ENCODE assay signal across 8 cellular contexts in the genomic region with DNA sequence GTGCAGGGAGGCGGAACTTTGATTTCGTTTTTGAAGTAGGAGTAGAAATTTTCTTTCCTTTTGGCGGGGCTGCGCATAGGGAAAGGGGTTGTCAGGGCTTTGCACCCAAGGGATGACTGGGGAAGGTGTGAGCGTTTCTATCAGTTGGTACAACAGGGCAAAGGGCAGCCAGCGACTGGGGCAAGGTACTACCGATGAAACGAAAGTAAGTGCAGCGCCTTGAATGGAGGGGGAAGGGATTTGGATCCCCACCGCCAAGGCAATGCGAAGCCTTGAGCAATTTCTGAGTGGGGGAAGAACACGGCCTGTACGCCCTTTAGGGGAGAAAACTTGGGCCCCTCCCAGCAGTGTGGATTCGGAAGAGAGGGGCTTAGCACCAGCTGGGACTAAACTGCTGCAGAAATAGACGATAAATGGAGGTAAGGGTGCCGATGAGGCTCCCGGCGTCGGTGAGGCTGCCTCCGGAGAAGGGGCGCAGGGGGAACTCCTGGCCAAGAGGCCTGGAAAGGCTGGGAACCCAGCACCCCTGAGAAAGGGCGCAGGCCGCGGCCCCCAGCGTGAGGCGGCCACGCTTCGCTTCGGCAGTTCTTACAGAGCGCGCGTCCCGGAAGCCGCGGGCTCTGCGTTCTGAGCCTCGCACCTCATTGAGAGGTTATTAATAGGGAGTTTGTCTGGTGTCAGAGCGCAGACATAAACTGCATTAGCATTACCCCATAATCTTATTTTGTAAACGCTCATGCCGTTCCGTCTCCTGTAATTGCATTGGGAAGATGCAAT. TPM values are rescaled to one million over a fixed set of nuclear protein-coding genes. Genes with fewer than 3 reads are reported as not detected.
DNase-seq lines count a peak whose midpoint lies in the region; ATAC-seq and TF ChIP-seq lines count a peak whose summit lies in the region.

No MANE protein-coding gene starts in this region.

- H3K4me1 Mint-ChIP-seq in nephron = peaks cover 24% of the 10 kb centered on the region

- peak overlapping the region; percentile 71 to 76 (median 72) for H3K4me3 Mint-ChIP-seq in nephron

- no peaks in the 10 kb centered on the region for H3K36me3 Mint-ChIP-seq in nephron (ENCODE audit: low read depth)

- DNase-seq in GM10266 (ENCODE audit: extremely low spot score) (peak; percentile 55), Panc1 (ENCODE audit: low read depth, low spot score) (no peak), NCI-H1930 (lab: John Stamatoyannopoulos, UW) (no peak), NCI-H2107 treated with DMSO at 0.1 percent for 48 hours (lab: John Stamatoyannopoulos, UW; ENCODE audit: unreplicated experiment) (no peak), KBM-7 (no peak)
- peak; percentile 19 for DNase-seq in effector CD4-positive, alpha-beta T cell

- H3K9me3 ChIP-seq in Panc1 (ENCODE audit: control insufficient read depth, insufficient read depth, low read depth, low read length) = no peaks in the 10 kb centered on the region

- in situ Hi-C loops in Panc1 (cut with HindIII; ENCODE audit: low pct_unique_long_range_greater_than_20kb, low sequenced_read_pairs) = no loop called here
- in situ Hi-C loops in KBM-7 (cut with MboI; ENCODE audit: low pct_unique_long_range_greater_than_20kb, low sequenced_read_pairs) = no loop called here

- H3K4me3 ChIP-seq in Panc1 (ENCODE audit: low read depth in 2 of 2, low read length in 2 of 2) = peak overlapping the region; percentile 54 to 82

- POLR2A ChIA-PET in Panc1 (lab: Charles Lee) = no interaction called here

- CTCF ChIA-PET in Panc1 (lab: Charles Lee) = interaction anchor here (1.0 kb wide), 1 partner anchor 26 kb away, joined by 3 read pairs; no protein-coding TSS in a partner anchor

- no peaks in the 10 kb centered on the region for H3K9me3 Mint-ChIP-seq in nephron

- no peaks in the 10 kb centered on the region; the same call in 1 of the 2 replicates for H3K4me1 ChIP-seq in Panc1 (ENCODE audit: control insufficient read depth, insufficient read depth, low read length)

- H3K27ac ChIP-seq in Panc1 (ENCODE audit: low read length) = peak overlapping the region; percentile 67

- peaks cover 5% of the 10 kb centered on the region; the same call in 1 of the 2 replicates for H3K27me3 ChIP-seq in Panc1 (ENCODE audit: control insufficient read depth, insufficient read depth, low read length)

- peaks cover 100% of the 10 kb centered on the region for H3K27me3 Mint-ChIP-seq in nephron (ENCODE audit: low read depth)

- no peaks in the 10 kb centered on the region for H3K36me3 ChIP-seq in Panc1 (ENCODE audit: control insufficient read depth, insufficient read depth, low read length)

- no peak overlapping the region for H3K27ac Mint-ChIP-seq in nephron

- TF ChIP-seq CTCF in GM10266 (IDR thresholded peaks at IDR 0.05; ENCODE audit: control insufficient read depth, insufficient read depth, low read depth, missing control alignments) (no peak), Panc1 (IDR thresholded peaks at IDR 0.05) (no peak), nephron (IDR thresholded peaks at IDR 0.05; ENCODE audit: unreplicated experiment in 3 of 3) (no peak)

- ATAC-seq in Panc1 (peak; percentile 71), GM21390 (IDR thresholded peaks at IDR 0.05; ENCODE audit: unreplicated experiment) (no peak)

- BruUV-seq in Panc1 (replicated peaks; lab: Mats Ljungman, UMichigan) = no TSS peak

- intact Hi-C loops in Panc1 (cut with micrococcal nuclease; ENCODE audit: unreplicated experiment) = no loop called here

RNA-seq across cellular contexts. Expression of gene TLX1, which starts 10.0 kb away (rescaled TPM):
- total RNA-seq in Panc1 (2021; ENCODE audit: unreplicated experiment) = 0.13 TPM
- polyA plus RNA-seq in Panc1 (2012; ENCODE audit: insufficient read length) = 0.57 TPM

RNA-seq across cellular contexts. Expression of gene KAZALD1, which starts 59.3 kb away (rescaled TPM):
- total RNA-seq in Panc1 (2021; ENCODE audit: unreplicated experiment) = 21.2 TPM
- polyA plus RNA-seq in Panc1 (2012; ENCODE audit: insufficient read length) = 17.5 TPM

Comparison
In these comparisons a context has a peak if more than half of its experiments do, and no peak if none do; other contexts are left out.
1. DNase-seq: peak in GM10266 (single experiment) and effector CD4-positive, alpha-beta T cell (single experiment); none in Panc1 (single experiment), NCI-H1930 (0 of 2), NCI-H2107 treated with DMSO at 0.1 percent for 48 hours (single experiment) and KBM-7 (single experiment).